ENCODE assay signal across 20 cellular contexts in the genomic region with DNA sequence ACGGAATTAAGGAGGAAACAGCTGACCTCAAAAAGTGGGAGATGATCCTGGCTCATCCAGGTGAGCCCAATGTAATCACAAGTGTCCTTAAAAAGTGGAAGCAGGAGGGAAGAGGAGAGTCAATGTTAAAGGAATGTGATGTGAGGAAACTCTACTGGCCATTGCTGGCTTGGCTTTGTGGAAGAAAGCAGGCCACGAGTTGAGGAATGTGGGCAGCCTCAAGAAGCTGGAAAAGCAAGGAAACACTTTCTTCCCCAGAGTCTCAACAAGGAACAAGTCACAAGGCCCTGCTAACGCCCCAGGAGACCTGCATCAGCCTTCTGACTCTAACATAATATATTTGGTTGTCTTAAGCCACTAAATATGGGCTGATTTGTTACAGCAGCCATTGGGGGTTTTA.
DNase-seq lines count a peak whose midpoint lies in the region; ATAC-seq and TF ChIP-seq lines count a peak whose summit lies in the region.
"Had no signal": no experiment of that assay in that cellular context is flagged by ENCODE, and none has a peak within 500 bp of the region (broad histone marks: within the 10 kb centered on the region; RNA-seq: fewer than 3 reads in every experiment).

No MANE protein-coding gene starts in this region.

- in situ Hi-C loops in ACHN (cut with HindIII; ENCODE audit: low pct_ligation_motif_present, low pct_unique_long_range_greater_than_20kb, low sequenced_read_pairs) = no loop called here

- no peak for ATAC-seq in GM21390 (IDR thresholded peaks at IDR 0.05; ENCODE audit: unreplicated experiment)

- H3K4me3 ChIP-seq in adipocyte (ENCODE audit: low read length) (no peak overlapping the region), fibroblast of pulmonary artery (replicated peaks; ENCODE audit: low read depth, low read length) (no peak overlapping the region)
- H3K4me3 ChIP-seq: PC-9 had no signal

- H3K4me1 ChIP-seq in adipocyte (ENCODE audit: control insufficient read depth, insufficient read depth, low read length) = peaks cover 8% of the 10 kb centered on the region
- H3K4me1 ChIP-seq: BE2C had no signal

- DNase-seq in EL (peak; percentile 12), adipocyte (ENCODE audit: low read depth) (peak; percentile 15), fibroblast of pulmonary artery (ENCODE audit: low read depth) (peak; percentile 3), NCI-H2196 treated with DMSO at 0.1 percent for 48 hours (lab: John Stamatoyannopoulos, UW; ENCODE audit: unreplicated experiment) (no peak), NCI-H774 (lab: John Stamatoyannopoulos, UW) (no peak), ACHN (no peak)
- DNase-seq: BE2C; CD4-positive, alpha-beta memory T cell; DMS153; HCEC 1CT; KBM-7; NCI-H1417; NCI-H187; NCI-H2107; NCI-H2227 treated with DMSO at 0.1 percent for 48 hours; NCI-H524; PC-9; SIG-M5; T-helper 1 cell had no signal

- TF ChIP-seq CTCF in fibroblast of pulmonary artery (IDR thresholded peaks at IDR 0.05; ENCODE audit: low read length, missing control alignments) = no peak

- H3K9ac ChIP-seq in adipocyte (ENCODE audit: low read length) = no peak overlapping the region

- H3K9me3 ChIP-seq in adipocyte (ENCODE audit: control insufficient read depth, low read length) = no peaks in the 10 kb centered on the region
- H3K9me3 ChIP-seq: BE2C had no signal

- H3K27me3 ChIP-seq in adipocyte (replicated peaks; ENCODE audit: control insufficient read depth, insufficient read depth, low read length) = peaks cover 18% of the 10 kb centered on the region
- H3K27me3 ChIP-seq: BE2C had no signal

- H3K36me3 ChIP-seq in adipocyte (ENCODE audit: control insufficient read depth, insufficient read depth, low read length, severe bottlenecking) = no peaks in the 10 kb centered on the region
- H3K36me3 ChIP-seq: BE2C had no signal

Comparison
In these comparisons a context has a peak if more than half of its experiments do, and no peak if none do; other contexts are left out.
1. DNase-seq: peak in EL (single experiment), adipocyte (single experiment) and fibroblast of pulmonary artery (single experiment); none in NCI-H2196 treated with DMSO at 0.1 percent for 48 hours (single experiment), NCI-H774 (single experiment) and ACHN (single experiment).